Comparison of ENCODE assay signal across 27 cellular contexts in genomic region chr5:126994485-126994884, GRCh38.
"Had no signal": no experiment of that assay in that cellular context is flagged by ENCODE, and none has a peak within 500 bp of the region (broad histone marks: within the 10 kb centered on the region; RNA-seq: fewer than 3 reads in every experiment).

No MANE protein-coding gene starts in this region.

- H3K4me3 Mint-ChIP-seq: immature natural killer cell; naive thymus-derived CD8-positive, alpha-beta T cell; nephron; neural crest cell had no signal

- ATAC-seq: left colon; left lung; lower lobe of right lung; naive thymus-derived CD8-positive, alpha-beta T cell; right cardiac atrium; sciatic nerve had no signal

- H3K27ac Mint-ChIP-seq: immature natural killer cell, nephron had no signal

- DNase-seq: hypothalamus; immature natural killer cell; kidney; left colon; left lung; lower lobe of right lung; mammary epithelial cell; mesenchymal stem cell; naive thymus-derived CD8-positive, alpha-beta T cell; nucleus accumbens; pancreas; posterior cingulate gyrus; retina; right cardiac atrium; stimulated activated CD4-positive, alpha-beta T cell treated with anti-CD3 and anti-CD28 coated beads, Interleukin-12 subunit alpha, Interleukin-12 subunit beta, amount 100 ng/mL, for 4 hours; stimulated activated CD4-positive, alpha-beta T cell treated with anti-CD3 and anti-CD28 coated beads, Interleukin-15, amount 100 ng/mL, for 24 hours; stimulated activated CD4-positive, alpha-beta T cell treated with anti-CD3 and anti-CD28 coated beads, Interleukin-2, amount 100 ng/mL, for 24 hours; stimulated activated CD4-positive, alpha-beta T cell treated with anti-CD3 and anti-CD28 coated beads, Interleukin-4, amount 100 ng/mL, for 1 hour; stimulated activated naive CD4-positive, alpha-beta T cell; stomach; testis; thyroid gland; transverse colon; upper lobe of left lung had no signal

- H3K4me1 Mint-ChIP-seq: immature natural killer cell had no signal

- H3K36me3 Mint-ChIP-seq: naive thymus-derived CD8-positive, alpha-beta T cell had no signal

- H3K9me3 Mint-ChIP-seq: immature natural killer cell had no signal

- H3K27me3 Mint-ChIP-seq: naive thymus-derived CD8-positive, alpha-beta T cell had no signal
